In the genomic region with DNA sequence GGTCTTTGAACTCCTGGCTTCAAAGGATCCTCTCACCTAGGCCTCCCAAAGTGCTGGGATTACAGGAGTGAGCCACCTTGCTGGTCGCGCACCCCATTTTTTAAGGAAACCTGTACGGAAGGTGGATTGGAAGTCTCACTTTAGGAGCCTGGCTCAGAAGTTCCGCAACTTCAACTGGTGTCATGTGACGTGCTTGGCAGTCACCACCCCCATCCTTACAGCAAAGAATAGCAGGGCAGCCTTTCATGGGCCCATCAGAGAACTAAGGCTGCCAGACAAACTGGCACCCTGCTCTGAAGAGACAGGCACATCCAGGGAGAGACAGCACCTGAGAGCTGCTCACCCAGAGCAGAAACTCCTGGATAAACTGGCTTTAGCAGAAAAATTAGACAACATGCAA, we compare ENCODE assay signal across 19 cellular contexts. TPM values are rescaled to one million over a fixed set of nuclear protein-coding genes. Genes with fewer than 3 reads are reported as not detected.
DNase-seq lines count a peak whose midpoint lies in the region; ATAC-seq, FAIRE-seq and TF ChIP-seq lines count a peak whose summit lies in the region.
"Had no signal": no experiment of that assay in that cellular context is flagged by ENCODE, and none has a peak within 500 bp of the region (broad histone marks: within the 10 kb centered on the region; RNA-seq: fewer than 3 reads in every experiment).

No MANE protein-coding gene starts in this region.

- TF ChIP-seq CTCF in bronchial epithelial cell (IDR thresholded peaks at IDR 0.05; ENCODE audit: insufficient read depth, low read length, severe bottlenecking) (no peak), lower lobe of right lung (IDR thresholded peaks at IDR 0.05) (no peak), thyroid gland (IDR thresholded peaks at IDR 0.05) (no peak)

- H3K9me3 ChIP-seq in lower lobe of right lung (no peaks in the 10 kb centered on the region), thyroid gland (no peaks in the 10 kb centered on the region)
- H3K9me3 ChIP-seq: adrenal gland, vagina had no signal

- peaks cover 26% of the 10 kb centered on the region for H3K4me1 ChIP-seq in lower lobe of right lung
- H3K4me1 ChIP-seq in thyroid gland, result peaks cover 28 to 29% of the 10 kb centered on the region in 2 donors

- peak overlapping the region; percentile 65 for H3K27ac ChIP-seq in lower lobe of right lung
- peak overlapping the region; percentile 53 to 90 (median 82) for H3K27ac ChIP-seq in thyroid gland
- H3K27ac ChIP-seq: adrenal gland, GM23248 had no signal

- no peak for FAIRE-seq in bronchial epithelial cell (lab: Jason Lieb, UNC)
- FAIRE-seq: frontal cortex had no signal

- H3K4me3 ChIP-seq in bronchial epithelial cell (ENCODE audit: low read depth, low read length), result no peak overlapping the region
- H3K4me3 ChIP-seq in lower lobe of right lung, result no peak overlapping the region
- no peak overlapping the region for H3K4me3 ChIP-seq in thyroid gland (replicated peaks in 1 of 3)
- H3K4me3 ChIP-seq: adrenal gland, GM23248, vagina had no signal

- no peaks in the 10 kb centered on the region for H3K27me3 ChIP-seq in bronchial epithelial cell (ENCODE audit: control insufficient read depth, insufficient read depth, low read length)
- no peaks in the 10 kb centered on the region for H3K27me3 ChIP-seq in lower lobe of right lung (ENCODE audit: low read depth)
- H3K27me3 ChIP-seq in thyroid gland, result no peaks in the 10 kb centered on the region
- H3K27me3 ChIP-seq: adrenal gland, vagina had no signal

- ATAC-seq in lower lobe of right lung (no peak), GM18867 (IDR thresholded peaks at IDR 0.05; ENCODE audit: unreplicated experiment) (no peak)
- ATAC-seq: natural killer cell had no signal

- H3K36me3 ChIP-seq in bronchial epithelial cell (ENCODE audit: control insufficient read depth, insufficient read depth, low read length) (no peaks in the 10 kb centered on the region), lower lobe of right lung (no peaks in the 10 kb centered on the region), thyroid gland (no peaks in the 10 kb centered on the region)
- H3K36me3 ChIP-seq: adrenal gland, vagina had no signal

- TF ChIP-seq POLR2A in thyroid gland (IDR thresholded peaks at IDR 0.05), result no peak

- peak; percentile 53 for DNase-seq in activated effector memory CD4-positive, alpha-beta T cell treated with anti-CD3 and anti-CD28 coated beads, Interleukin-2, amount 50 U/mL, for 16 hours
- DNase-seq in activated effector memory CD4-positive, alpha-beta T cell treated with Interleukin-2 at 50 U/mL for 16 hours, result no peak
- DNase-seq in bronchial epithelial cell (ENCODE audit: low read depth) (peak; percentile 18), lower lobe of right lung (peak; percentile 56), thyroid gland (peak; percentile 68 to 72), activated T-cell treated with anti-CD3 and anti-CD28 coated beads for 4 hours (no peak), NCI-H446 treated with DMSO at 0.1 percent for 48 hours (lab: John Stamatoyannopoulos, UW) (no peak)
- DNase-seq: ACHN; activated CD4-positive, alpha-beta memory T cell treated with anti-CD3 and anti-CD28 coated beads, Interleukin-2, amount 10 ng/mL, durations not matched to agents 7 days and 5 days; DMS153; natural killer cell; NCI-H226; stimulated activated naive CD8-positive, alpha-beta T cell treated with anti-CD3 and anti-CD28 coated beads, Interleukin-15, Interleukin-2, amounts not matched to agents 100 U/mL and 50 U/mL, for 24 hours had no signal

- WGBS in thyroid gland, 2 donors, result 66 to 74% methylated on average over 5 of the region's 5 CpGs

- intact Hi-C loops in lower lobe of right lung (cut with DNase I) (no loop called here), thyroid gland (cut with DNase I) (no loop called here)

RNA-seq across cellular contexts. Expression of a gene that starts 3.3 kb away (rescaled TPM):
- 60.6 and 69.4 TPM in 2 replicates for total RNA-seq in bronchial epithelial cell
- total RNA-seq in lower lobe of right lung, result 54.2 TPM
- total RNA-seq in thyroid gland, result 100 to 1,000 TPM in 2 of 4 donors, 10 to 100 TPM in 2; 93.5 to 193 (median 100) TPM

RNA-seq across cellular contexts. Expression of a gene that starts 9.7 kb away (rescaled TPM):
- total RNA-seq in bronchial epithelial cell, result 28.2 and 28.4 TPM in 2 replicates
- total RNA-seq in lower lobe of right lung, result 46.6 TPM
- total RNA-seq in thyroid gland, result 10 to 100 TPM; 25.7 to 51.8 (median 39.6) TPM
- total RNA-seq: LHCN-M2 had no signal

RNA-seq across cellular contexts. Expression of a gene that starts 33.6 kb away (rescaled TPM):
- total RNA-seq in bronchial epithelial cell (44.0 and 53.5 TPM in 2 replicates), lower lobe of right lung (78.7 TPM), thyroid gland (10 to 100 TPM; 22.9 to 37.4 (median 30.2) TPM)

Comparison
In these comparisons a context has a peak if more than half of its experiments do, and no peak if none do; other contexts are left out.
1. DNase-seq: peak in activated effector memory CD4-positive, alpha-beta T cell treated with anti-CD3 and anti-CD28 coated beads, Interleukin-2, amount 50 U/mL, for 16 hours (single experiment), bronchial epithelial cell (single experiment), lower lobe of right lung (single experiment) and thyroid gland (2 of 2); none in activated effector memory CD4-positive, alpha-beta T cell treated with Interleukin-2 at 50 U/mL for 16 hours (single experiment), activated T-cell treated with anti-CD3 and anti-CD28 coated beads for 4 hours (single experiment) and NCI-H446 treated with DMSO at 0.1 percent for 48 hours (single experiment).